ENCODE assay signal across 14 cellular contexts in genomic region chrX:1546601-1547275, GRCh38. TPM values are rescaled to one million over a fixed set of nuclear protein-coding genes. Genes with fewer than 3 reads are reported as not detected.
DNase-seq lines count a peak whose midpoint lies in the region; ATAC-seq, FAIRE-seq and TF ChIP-seq lines count a peak whose summit lies in the region.
"Had no signal": no experiment of that assay in that cellular context is flagged by ENCODE, and none has a peak within 500 bp of the region (broad histone marks: within the 10 kb centered on the region; RNA-seq: fewer than 3 reads in every experiment).

No MANE protein-coding gene starts in this region.

- H3K36me3 ChIP-seq in kidney (ENCODE audit: control insufficient read depth in 1 of 2, insufficient read depth in 2 of 2, low read length in 2 of 2) = no peaks in the 10 kb centered on the region
- no peaks in the 10 kb centered on the region for H3K36me3 ChIP-seq in GM23338 (ENCODE audit: insufficient read depth)
- no peaks in the 10 kb centered on the region for H3K36me3 ChIP-seq in aorta (ENCODE audit: control insufficient read depth in 1 of 2, insufficient read depth in 2 of 2, low read length in 1 of 2)
- H3K36me3 ChIP-seq: tibial artery had no signal

- no peak overlapping the region for H3K4me3 ChIP-seq in kidney (ENCODE audit: low read length in 2 of 2)
- H3K4me3 ChIP-seq in GM23338 = no peak overlapping the region
- H3K4me3 ChIP-seq in aorta (ENCODE audit: low read length in 2 of 2) = no peak overlapping the region
- H3K4me3 ChIP-seq: tibial artery had no signal

- no peak overlapping the region for H3K4me3 Mint-ChIP-seq in GM23338

- FAIRE-seq in GM12892 (lab: Jason Lieb, UNC) (peak; percentile 82), kidney (lab: Jason Lieb, UNC) (no peak)
- FAIRE-seq: small intestine had no signal

- H3K27ac ChIP-seq in kidney (ENCODE audit: low read depth in 2 of 2, low read length in 2 of 2) = peak overlapping the region; percentile 51 to 79
- no peak overlapping the region for H3K27ac ChIP-seq in GM23338 (ENCODE audit: low read depth)
- no peak overlapping the region for H3K27ac ChIP-seq in aorta (ENCODE audit: low read depth in 1 of 2, low read length in 2 of 2)
- H3K27ac ChIP-seq: RWPE1, tibial artery had no signal

- H3K9me3 ChIP-seq in kidney (ENCODE audit: control insufficient read depth in 1 of 2, low read length in 2 of 2) = peaks cover 0 to 4% of the 10 kb centered on the region in 2 donors
- H3K9me3 ChIP-seq in aorta (ENCODE audit: control insufficient read depth, low read length) = peaks cover 8% of the 10 kb centered on the region

- TF ChIP-seq CTCF in kidney (IDR thresholded peaks at IDR 0.05; ENCODE audit: borderline replicate concordance, extremely low read depth, insufficient read depth) = no peak
- no peak for TF ChIP-seq CTCF in GM23338 (conservative IDR thresholded peaks at IDR 0.05; ENCODE audit: low read depth in 2 of 2)

- 49 to 50% methylated on average over 20 of the region's 20 CpGs for WGBS in aorta, 2 donors

- H3K4me2 ChIP-seq in GM23338 = no peak overlapping the region

- TF ChIP-seq POLR2A in GM12892 (IDR thresholded peaks at IDR 0.05; ENCODE audit: low read depth, low read length) = no peak

- no peaks in the 10 kb centered on the region for H3K4me1 ChIP-seq in kidney (ENCODE audit: control insufficient read depth in 1 of 2, insufficient read depth in 1 of 2, low read depth in 1 of 2, low read length in 2 of 2)
- H3K4me1 ChIP-seq in GM23338 (ENCODE audit: insufficient read depth) = no peaks in the 10 kb centered on the region
- no peaks in the 10 kb centered on the region for H3K4me1 ChIP-seq in aorta (ENCODE audit: control insufficient read depth in 1 of 2, insufficient read depth in 2 of 2, low read length in 2 of 2)
- H3K4me1 ChIP-seq: tibial artery had no signal

- no peak overlapping the region for H3K9ac ChIP-seq in kidney (ENCODE audit: low read length in 2 of 2)

- H3K27me3 ChIP-seq in GM23338 (ENCODE audit: insufficient read depth) = no peaks in the 10 kb centered on the region
- H3K27me3 ChIP-seq in aorta (ENCODE audit: control insufficient read depth in 1 of 2, insufficient read depth in 2 of 2, low read length in 1 of 2) = no peaks in the 10 kb centered on the region
- H3K27me3 ChIP-seq: tibial artery had no signal

- no peak overlapping the region for H2AFZ ChIP-seq in GM23338

- peaks cover 22% of the 10 kb centered on the region for H3K36me3 Mint-ChIP-seq in GM23338 (ENCODE audit: low read depth)

- no peaks in the 10 kb centered on the region for H3F3A ChIP-seq in GM23338 (replicated peaks; ENCODE audit: low read depth)

- intact Hi-C loops in kidney (cut with DNase I) = no loop called here
- intact Hi-C loops in aorta (cut with DNase I) = no loop called here

- H3K27me3 Mint-ChIP-seq in GM23338 (ENCODE audit: insufficient read depth, low read depth, poor library complexity) = peaks cover 21% of the 10 kb centered on the region

- ATAC-seq in GM18517 (IDR thresholded peaks at IDR 0.05; ENCODE audit: unreplicated experiment) = no peak
- no peak for ATAC-seq in GM23338
- ATAC-seq in HG02678 (IDR thresholded peaks at IDR 0.05; ENCODE audit: unreplicated experiment) = no peak
- no peak for ATAC-seq in aorta (ENCODE audit: low FRiP score)

- H4K20me1 ChIP-seq in GM23338 (replicated peaks; ENCODE audit: insufficient read depth) = no peaks in the 10 kb centered on the region

- no peaks in the 10 kb centered on the region for H3K79me2 ChIP-seq in GM23338 (replicated peaks; ENCODE audit: insufficient read depth)

- H3K27ac Mint-ChIP-seq in GM23338 = no peak overlapping the region

- DNase-seq in GM12892 (ENCODE audit: insufficient read length) (no peak), UCSD-AML1 (lab: John Stamatoyannopoulos, UW; ENCODE audit: unreplicated experiment) (peak; percentile 82), kidney (no peak), GM23338 (ENCODE audit: low spot score) (no peak), aorta (no peak)
- peak; percentile 21 for DNase-seq in stimulated activated CD8-positive, alpha-beta memory T cell treated with anti-CD3 and anti-CD28 coated beads, Interleukin-4, amount 100 ng/mL, for 48 hours
- DNase-seq: amygdala, IMR-90, NCI-H146, small intestine had no signal

- H3K9me2 ChIP-seq in GM23338 (ENCODE audit: insufficient read depth) = no peaks in the 10 kb centered on the region

- no peaks in the 10 kb centered on the region for H3K4me1 Mint-ChIP-seq in GM23338

- peaks cover 79% of the 10 kb centered on the region for H3K9me3 Mint-ChIP-seq in GM23338

TF ChIP-seq in GM23338, 12 proteins besides CTCF, POLR2A, EP300 and RAD21 (continues in another document):
- no peak for TF ChIP-seq ETS1 (IDR thresholded peaks at IDR 0.05)
- TF ChIP-seq ZNF462 (CRISPR knock-in tag; IDR thresholded peaks at IDR 0.05) = no peak

RNA-seq across cellular contexts. Expression of gene P2RY8, which starts 9.8 kb away (rescaled TPM):
- polyA plus RNA-seq in GM12892 (2012; ENCODE audit: missing spikeins) = 31.4 TPM
- total RNA-seq in kidney (6.6 TPM), aorta (1 to 10 TPM; 5.0 to 5.5 TPM)
- polyA plus RNA-seq in kidney (ENCODE audit: insufficient read depth, low read depth, low replicate concordance) (1.4 TPM), GM23338 (2016; fragmentation: Nextera tagmentation; extraction: Ambion mirVana) (0.23 and 0.24 TPM in 2 replicates), aorta (1 to 10 TPM in 1 of 2 donors, under 1 TPM in 1; 0.31 to 1.0 TPM)
- total RNA-seq in GM23338 (2014; rRNA removed; shearing (Covaris generic)) = 0.23 TPM in 1 of 2 replicates, not detected in the other
- total RNA-seq: IMR-90 had no signal
- polyA plus RNA-seq: IMR-90 had no signal

RNA-seq across cellular contexts. Expression of gene AKAP17A, which starts 44.7 kb away (rescaled TPM):
- polyA plus RNA-seq in GM12892 (2012; ENCODE audit: missing spikeins) = 29.9 TPM
- total RNA-seq in kidney = 45.1 TPM
- polyA plus RNA-seq in kidney (ENCODE audit: insufficient read depth, low read depth, low replicate concordance) = 19.6 TPM
- 50.6 and 64.3 TPM in 2 replicates for total RNA-seq in GM23338 (2014; rRNA removed; shearing (Covaris generic))
- polyA plus RNA-seq in GM23338 (2016; fragmentation: Nextera tagmentation; extraction: Ambion mirVana) = 23.9 and 27.6 TPM in 2 replicates
- 10 to 100 TPM; 33.0 to 53.7 TPM for total RNA-seq in aorta
- 10 to 100 TPM in 1 of 2 donors, 1 to 10 TPM in 1; 8.3 to 50.4 TPM for polyA plus RNA-seq in aorta

Comparison
In these comparisons a context has a peak if more than half of its experiments do, and no peak if none do; other contexts are left out.
1. DNase-seq: peak in UCSD-AML1 (single experiment) and stimulated activated CD8-positive, alpha-beta memory T cell treated with anti-CD3 and anti-CD28 coated beads, Interleukin-4, amount 100 ng/mL, for 48 hours (single experiment); none in GM12892 (single experiment), kidney (single experiment), GM23338 (single experiment) and aorta (0 of 2).
2. H3K27ac ChIP-seq: peak in kidney (2 of 2); none in GM23338 (single experiment) and aorta (0 of 2).